In the genomic region with DNA sequence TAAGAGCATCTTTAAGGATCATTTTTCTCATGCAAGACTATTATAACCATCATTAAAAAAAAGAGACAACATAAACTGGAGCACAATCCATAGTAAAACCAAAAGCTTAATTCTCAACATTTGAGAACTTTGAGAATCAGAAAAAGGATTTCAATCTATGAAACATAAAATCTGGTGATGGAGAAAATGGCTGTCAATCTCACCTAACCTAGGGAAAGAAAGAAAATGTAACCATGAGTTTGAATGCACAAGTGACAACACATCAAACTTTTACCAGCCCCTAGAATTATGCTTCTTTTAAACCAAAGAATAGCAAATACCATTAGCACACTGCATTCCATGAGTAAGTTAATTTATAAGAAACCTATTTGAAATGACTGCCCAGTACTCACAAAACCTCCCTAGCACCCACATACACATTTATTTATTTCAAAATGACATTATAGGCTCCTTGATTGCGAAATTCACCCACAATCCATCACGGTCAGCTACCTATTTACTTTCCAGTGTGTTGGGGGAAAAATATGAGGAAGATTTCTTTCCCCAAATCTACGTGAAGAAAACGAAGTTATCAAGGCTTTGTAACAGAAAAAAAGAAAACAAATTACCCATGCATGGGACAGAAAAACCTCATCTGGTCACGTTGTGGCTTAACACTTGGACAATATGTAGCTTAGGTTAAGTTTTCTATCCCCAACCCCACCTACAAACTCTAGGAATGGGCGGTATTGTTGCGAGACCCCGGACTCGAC, we compare ENCODE assay signal across 8 cellular contexts. TPM values are rescaled to one million over a fixed set of nuclear protein-coding genes. Genes with fewer than 3 reads are reported as not detected.
DNase-seq lines count a peak whose midpoint lies in the region; ATAC-seq, FAIRE-seq and TF ChIP-seq lines count a peak whose summit lies in the region.

No MANE protein-coding gene starts in this region.

- H4K20me1 ChIP-seq in PC-9 (ENCODE audit: insufficient read depth): peaks cover 7% of the 10 kb centered on the region; the same call in 1 of the 2 replicates
- H4K20me1 ChIP-seq in H1 (replicated peaks in 1 of 2; ENCODE audit: control insufficient read depth in 1 of 2, insufficient read depth in 2 of 2, low read length in 2 of 2): peaks cover 0 to 2% of the 10 kb centered on the region in 2 experiments
- H4K20me1 ChIP-seq in neural progenitor cell (ENCODE audit: low read depth): no peaks in the 10 kb centered on the region

- H3K4me3 Mint-ChIP-seq in neural progenitor cell: peak overlapping the region; percentile 97

- no peak overlapping the region for H3K27ac Mint-ChIP-seq in neural progenitor cell

- no peak overlapping the region for H3K56ac ChIP-seq in H1 (replicated peaks; ENCODE audit: insufficient read length, low read depth, low read length)

- peak overlapping the region; percentile 82; the same call in 1 of the 2 replicates for H2BK5ac ChIP-seq in H1 (ENCODE audit: low read depth, low read length)

- H3K4me3 ChIP-seq in PC-9: peak overlapping the region; percentile 72
- H3K4me3 ChIP-seq in H1 (ENCODE audit: extremely low read depth in 1 of 4, insufficient read depth in 2 of 4, low read depth in 3 of 4, low read length in 4 of 4): peak overlapping the region; percentile 80 to 92 (median 84)
- peak overlapping the region; percentile 81 for H3K4me3 ChIP-seq in neural progenitor cell

- H4K5ac ChIP-seq in H1 (ENCODE audit: insufficient read length, low read depth, low read length): no peak overlapping the region

- no peak for TF ChIP-seq POLR2A in H1 (IDR thresholded peaks at IDR 0.05; ENCODE audit: control extremely low read depth in 1 of 2, low read depth in 2 of 2, low read length in 2 of 2)

- 7% methylated on average over 9 of the region's 9 CpGs; no CpG with 5 or more reads in 1 of the 2 experiments for WGBS in H1 (ENCODE audit: extremely low coverage in 1 of 2, insufficient coverage in 1 of 2, insufficient read length in 1 of 2, insufficient replicate concordance in 2 of 2, low coverage in 1 of 2, low lambda C conversion rate in 2 of 2, missing lambda C conversion rate in 1 of 2), 2 experiments

- no peaks in the 10 kb centered on the region for H3K36me3 Mint-ChIP-seq in neural progenitor cell

- H3K27ac ChIP-seq in PC-9 (peak overlapping the region; percentile 79), H1 (ENCODE audit: low read depth, low read length) (peak overlapping the region; percentile 55; the same call in 1 of the 2 replicates), neural progenitor cell (peak overlapping the region; percentile 90)

- H3K79me2 ChIP-seq in PC-9 (ENCODE audit: low read depth) (peaks cover 63% of the 10 kb centered on the region), H1 (ENCODE audit: control insufficient read depth in 1 of 2, insufficient read depth in 2 of 2, low read length in 2 of 2) (peaks cover 9 to 61% of the 10 kb centered on the region in 2 experiments; a peak in 3 of 4 replicates), neural progenitor cell (ENCODE audit: low read depth) (peaks cover 68% of the 10 kb centered on the region)

- intact Hi-C loops in PC-9 (cut with micrococcal nuclease; ENCODE audit: unreplicated experiment): no loop called here

- H2AK5ac ChIP-seq in H1 (ENCODE audit: low read depth, low read length): no peak overlapping the region

- H3K18ac ChIP-seq in H1 (ENCODE audit: extremely low read depth, low read length): 0 out of 2 replicates have a peak overlapping the region, but pooled peaks have one; percentile 85

- H3K4me1 ChIP-seq in PC-9 (replicated peaks; ENCODE audit: insufficient read depth): peaks cover 25% of the 10 kb centered on the region
- peaks cover 5 to 23% (median 9%) of the 10 kb centered on the region in 4 experiments; a peak in 5 of 7 replicates for H3K4me1 ChIP-seq in H1 (replicated peaks in 1 of 4; ENCODE audit: control insufficient read depth in 3 of 4, insufficient read depth in 4 of 4, low read length in 3 of 4)
- H3K4me1 ChIP-seq in neural progenitor cell: peaks cover 46% of the 10 kb centered on the region

- no peaks in the 10 kb centered on the region for H3K79me1 ChIP-seq in H1 (ENCODE audit: low read depth, low read length)

- H3K9ac ChIP-seq in H1 (replicated peaks in 1 of 4; ENCODE audit: extremely low read depth in 1 of 4, low read depth in 3 of 4, low read length in 3 of 4) (peak overlapping the region in 3 of 4 experiments; percentile 65 to 78 (median 75); a peak in 6 of 7 replicates), neural progenitor cell (peak overlapping the region; percentile 58)

- peaks cover 4% of the 10 kb centered on the region for H3K27me3 Mint-ChIP-seq in neural progenitor cell (ENCODE audit: insufficient read depth, low read depth)

- peak overlapping the region; percentile 81 for H3K4me2 ChIP-seq in PC-9
- H3K4me2 ChIP-seq in H1 (ENCODE audit: insufficient read depth in 1 of 2, low read depth in 2 of 2, low read length in 2 of 2): peak overlapping the region; percentile 76 to 85
- H3K4me2 ChIP-seq in neural progenitor cell: peak overlapping the region; percentile 93

- no peak overlapping the region for H2BK12ac ChIP-seq in H1 (ENCODE audit: low read depth, low read length)

- no peak overlapping the region for H4K91ac ChIP-seq in H1 (replicated peaks; ENCODE audit: insufficient read length, low read length)

- TF ChIP-seq RAD21 in H1 (IDR thresholded peaks at IDR 0.05 in 1 of 2, conservative IDR thresholded peaks at IDR 0.05 in 1 of 2; ENCODE audit: low read depth in 2 of 2, low read length in 2 of 2): no peak

- peak overlapping the region; percentile 98 for H2AFZ ChIP-seq in PC-9
- H2AFZ ChIP-seq in H1 (ENCODE audit: low read length): no peak overlapping the region
- peak overlapping the region; percentile 99 for H2AFZ ChIP-seq in neural progenitor cell (replicated peaks)

- peaks cover 30% of the 10 kb centered on the region for H3K4me1 Mint-ChIP-seq in neural progenitor cell

- DNase-seq in NCI-H2029 (lab: John Stamatoyannopoulos, UW): peak; percentile 7
- DNase-seq in NCI-H2029 treated with DMSO at 0.1 percent for 48 hours (lab: John Stamatoyannopoulos, UW): no peak
- DNase-seq in PC-9: peak in 1 of 2 experiments; percentile 42
- DNase-seq in H1 (ENCODE audit: low read depth in 1 of 2, low spot score in 2 of 2): no peak
- no peak for DNase-seq in neural progenitor cell (ENCODE audit: low spot score)
- DNase-seq in AG20443 (ENCODE audit: low spot score): no peak

- H3K23me2 ChIP-seq in H1 (ENCODE audit: low read depth, low read length): no peaks in the 10 kb centered on the region; the same call in 1 of the 2 replicates

- H4K8ac ChIP-seq in H1 (ENCODE audit: extremely low read depth, insufficient read depth, low read length): no peak overlapping the region

- H3K36me3 ChIP-seq in PC-9 (ENCODE audit: low read depth) (no peaks in the 10 kb centered on the region), H1 (ENCODE audit: control insufficient read depth in 2 of 4, insufficient read depth in 4 of 4, low read length in 3 of 4) (no peaks in the 10 kb centered on the region; a peak in 1 of 8 replicates), neural progenitor cell (no peaks in the 10 kb centered on the region)

- H3K9me3 Mint-ChIP-seq in neural progenitor cell: no peaks in the 10 kb centered on the region

- 0 out of 2 replicates have a peak, but pooled peaks cover 3% of the 10 kb centered on the region for H3K9me3 ChIP-seq in PC-9 (ENCODE audit: insufficient read depth, low read depth)
- no peaks in the 10 kb centered on the region for H3K9me3 ChIP-seq in H1 (ENCODE audit: insufficient read depth in 2 of 2, low read depth in 1 of 2, low read length in 1 of 2)
- H3K9me3 ChIP-seq in neural progenitor cell (ENCODE audit: low read depth): no peaks in the 10 kb centered on the region

- FAIRE-seq in H1 (lab: Jason Lieb, UNC): no peak

- POLR2A ChIA-PET in PC-9 (lab: Charles Lee; ENCODE audit: unreplicated experiment) (interaction anchor here (0.6 to 0.7 kb wide), 3 partner anchors 254 to 1933 kb away, joined by 3 to 4 read pairs (median 3); no protein-coding TSS in a partner anchor), H1 (lab: Charles Lee; ENCODE audit: partially characterized antibody) (interaction anchor here (1.0 to 1.8 kb wide), 8 partner anchors 10 to 39 kb away, joined by 3 to 7 read pairs (median 4); no protein-coding TSS in a partner anchor)

- H3K14ac ChIP-seq in H1 (ENCODE audit: insufficient read length): no peak overlapping the region

- BruUV-seq in PC-9 (replicated peaks; lab: Mats Ljungman, UMichigan): no TSS peak

- TF ChIP-seq CTCF in PC-9 (conservative IDR thresholded peaks at IDR 0.05) (no peak), H1 (IDR thresholded peaks at IDR 0.05; ENCODE audit: control extremely low read depth in 1 of 3, insufficient read depth in 1 of 3, low read depth in 1 of 3, low read length in 3 of 3) (no peak), neural progenitor cell (IDR thresholded peaks at IDR 0.05) (no peak)

- no peak for ATAC-seq in GM19035 (IDR thresholded peaks at IDR 0.05; ENCODE audit: unreplicated experiment)
- ATAC-seq in HG03354 (IDR thresholded peaks at IDR 0.05; ENCODE audit: poor library complexity, severe bottlenecking, unreplicated experiment): no peak

- H3K9me2 ChIP-seq in PC-9 (ENCODE audit: insufficient read depth): no peaks in the 10 kb centered on the region

- H3K23ac ChIP-seq in H1 (ENCODE audit: insufficient read length): no peak overlapping the region

- no peaks in the 10 kb centered on the region for H3K27me3 ChIP-seq in PC-9 (ENCODE audit: insufficient read depth, low read depth)
- no peaks in the 10 kb centered on the region for H3K27me3 ChIP-seq in H1 (replicated peaks in 1 of 4; ENCODE audit: control insufficient read depth in 3 of 4, extremely low read depth in 1 of 4, insufficient read depth in 3 of 4, low read length in 3 of 4)
- H3K27me3 ChIP-seq in neural progenitor cell: no peaks in the 10 kb centered on the region

- CTCF ChIA-PET in PC-9 (lab: Charles Lee): interaction anchor here (0.6 kb wide), 1 partner anchor 1417 kb away, joined by 5 read pairs; no protein-coding TSS in a partner anchor
- CTCF ChIA-PET in H1 (lab: Charles Lee; ENCODE audit: partially characterized antibody): interaction anchor here (0.6 to 1.3 kb wide), 4 partner anchors 24 to 146 kb away, joined by 3 read pairs; no protein-coding TSS in a partner anchor

- H2BK15ac ChIP-seq in H1 (ENCODE audit: low read length): no peak overlapping the region

- no peaks in the 10 kb centered on the region; the same call in 1 of the 2 replicates for H3F3A ChIP-seq in PC-9 (ENCODE audit: insufficient read depth, low read depth)
- peaks cover 30% of the 10 kb centered on the region for H3F3A ChIP-seq in neural progenitor cell (ENCODE audit: low read depth)

- no peak overlapping the region for H2BK20ac ChIP-seq in H1 (ENCODE audit: low read length)

- H2BK120ac ChIP-seq in H1 (replicated peaks; ENCODE audit: low read depth, low read length): no peak overlapping the region

- no peak for TF ChIP-seq EP300 in H1 (IDR thresholded peaks at IDR 0.05; ENCODE audit: borderline replicate concordance in 1 of 2, low read depth in 2 of 2, low read length in 2 of 2)

- no peak overlapping the region for H3K4ac ChIP-seq in H1 (replicated peaks; ENCODE audit: insufficient read length, low read depth, low read length)

RNA-seq across cellular contexts. Expression of gene ASCC3, which starts 0.8 kb away (rescaled TPM):
- total RNA-seq in PC-9 (2021) (22.3 and 29.4 TPM in 2 replicates), neural progenitor cell (ENCODE audit: low replicate concordance) (49.3 and 75.3 TPM in 2 replicates)
- total RNA-seq in H1 (2021; fragmentation: NEBNext Ultra II Directional; extraction: Animal tissue kit (Norgen Biotek cat#: 25700)): 73.0 and 77.8 TPM in 2 replicates
- polyA plus RNA-seq in H1 (2011; rRNA removed): 15.5 and 37.5 TPM in 2 replicates
- 27.9 TPM for polyA plus RNA-seq in H1 (2011; cell fraction: cytosol; rRNA removed)
- 25.4 TPM for polyA plus RNA-seq in H1 (2011; cell fraction: nucleus; rRNA removed)
- polyA plus RNA-seq in H1 (2012, experiment 1 of 2): 34.9 to 48.2 TPM (median 38.3 TPM) in 4 replicates
- 2.0 TPM for polyA plus RNA-seq in H1 (2012, experiment 2 of 2)
- 30.2 TPM for polyA plus RNA-seq in H1 (2013, experiment 1 of 2)
- 28.4 TPM for polyA plus RNA-seq in H1 (2013, experiment 2 of 2)
- polyA minus RNA-seq in H1 (2011; rRNA and poly(A)+ RNA removed): 95.7 and 133 TPM in 2 replicates
- polyA minus RNA-seq in H1 (2011; cell fraction: cytosol; rRNA and poly(A)+ RNA removed): 50.1 TPM
- polyA minus RNA-seq in H1 (2011; cell fraction: nucleus; rRNA and poly(A)+ RNA removed): 148 TPM
